14 cellular contexts compared by ENCODE assay signal in genomic region chr5:14383923-14384322, GRCh38.
"Had no signal": no experiment of that assay in that cellular context is flagged by ENCODE, and none has a peak within 500 bp of the region (broad histone marks: within the 10 kb centered on the region; RNA-seq: fewer than 3 reads in every experiment).

No MANE protein-coding gene starts in this region.

- DNase-seq: activated CD4-positive, alpha-beta T cell treated with anti-CD3 and anti-CD28 coated beads for 4 hours; activated CD8-positive, alpha-beta memory T cell treated with anti-CD3 and anti-CD28 coated beads, Interleukin-2, amount 50 U/mL, for 48 hours; activated CD8-positive, alpha-beta T cell treated with anti-CD3 and anti-CD28 coated beads, Interleukin-2, amount 10 ng/mL, durations not matched to agents 7 days and 5 days; activated naive CD4-positive, alpha-beta T cell; effector memory CD8-positive, alpha-beta T cell; hippocampal formation; naive thymus-derived CD8-positive, alpha-beta T cell; stimulated activated CD4-positive, alpha-beta T cell treated with anti-CD3 and anti-CD28 coated beads, Interleukin-2, amount 100 ng/mL, for 48 hours; stimulated activated CD8-positive, alpha-beta memory T cell treated with anti-CD3 and anti-CD28 coated beads, Interleukin-4, amount 100 ng/mL, for 48 hours; stimulated activated naive CD8-positive, alpha-beta T cell treated with anti-CD3 and anti-CD28 coated beads, Interleukin-15, Interleukin-2, amounts not matched to agents 100 U/mL and 50 U/mL, for 24 hours had no signal

- H3K27me3 ChIP-seq: cardiac muscle cell had no signal

- H3K4me3 Mint-ChIP-seq: activated CD8-positive, alpha-beta T cell treated with anti-CD3 and anti-CD28 coated beads, Interleukin-2, amount 10 ng/mL, durations not matched to agents 7 days and 5 days; effector memory CD8-positive, alpha-beta T cell; T-helper 1 cell treated with Interleukin-12 subunit alpha and Interleukin-12 subunit beta and Interleukin-4 antibody, amounts not matched to agents 30 μg/mL and 1 μg/mL, for 36 hours had no signal

- H3K27ac Mint-ChIP-seq: activated CD8-positive, alpha-beta T cell treated with anti-CD3 and anti-CD28 coated beads, Interleukin-2, amount 10 ng/mL, durations not matched to agents 7 days and 5 days; effector memory CD8-positive, alpha-beta T cell; T-helper 1 cell treated with Interleukin-12 subunit alpha and Interleukin-12 subunit beta and Interleukin-4 antibody, amounts not matched to agents 30 μg/mL and 1 μg/mL, for 36 hours had no signal

- H3K27ac ChIP-seq: cardiac muscle cell, coronary artery had no signal

- H3K9me3 Mint-ChIP-seq: effector memory CD8-positive, alpha-beta T cell; naive thymus-derived CD8-positive, alpha-beta T cell; T-helper 1 cell treated with Interleukin-12 subunit alpha and Interleukin-12 subunit beta and Interleukin-4 antibody, amounts not matched to agents 30 μg/mL and 1 μg/mL, for 36 hours had no signal

- H3K4me3 ChIP-seq: cardiac muscle cell, coronary artery, lung had no signal

- ATAC-seq: activated CD8-positive, alpha-beta T cell treated with anti-CD3 and anti-CD28 coated beads, Interleukin-2, amount 10 ng/mL, durations not matched to agents 7 days and 5 days; effector memory CD8-positive, alpha-beta T cell; naive thymus-derived CD8-positive, alpha-beta T cell; stimulated activated naive CD8-positive, alpha-beta T cell treated with anti-CD3 and anti-CD28 coated beads, Interleukin-15, Interleukin-2, amounts not matched to agents 100 U/mL and 50 U/mL, for 24 hours had no signal

- H3K36me3 Mint-ChIP-seq: naive thymus-derived CD8-positive, alpha-beta T cell had no signal
